Comparison of ENCODE assay signal across 9 cellular contexts in genomic region chrX:102517331-102517730, GRCh38. TPM values are rescaled to one million over a fixed set of nuclear protein-coding genes. Genes with fewer than 3 reads are reported as not detected.
DNase-seq lines count a peak whose midpoint lies in the region; ATAC-seq, FAIRE-seq and TF ChIP-seq lines count a peak whose summit lies in the region.
"Had no signal": no experiment of that assay in that cellular context is flagged by ENCODE, and none has a peak within 500 bp of the region (broad histone marks: within the 10 kb centered on the region; RNA-seq: fewer than 3 reads in every experiment).

No MANE protein-coding gene starts in this region.

- H3K36me3 ChIP-seq in left ventricle myocardium inferior (no peaks in the 10 kb centered on the region), heart left ventricle (no peaks in the 10 kb centered on the region)

- H3K27ac ChIP-seq in left ventricle myocardium inferior (replicated peaks) (no peak overlapping the region), heart left ventricle (no peak overlapping the region)

- no peaks in the 10 kb centered on the region for H3K9me3 ChIP-seq in left ventricle myocardium inferior (replicated peaks)
- peaks cover 0 to 7% (median 0%) of the 10 kb centered on the region in 12 donors for H3K9me3 ChIP-seq in heart left ventricle

- no peak for ATAC-seq in heart left ventricle
- ATAC-seq in GM19324 (IDR thresholded peaks at IDR 0.05; ENCODE audit: low FRiP score, unreplicated experiment), result no peak
- ATAC-seq in Right ventricle myocardium inferior, result no peak
- ATAC-seq in HG03045 (IDR thresholded peaks at IDR 0.05; ENCODE audit: unreplicated experiment), result no peak

- WGBS in heart left ventricle, 4 donors, result 42 to 59% (median 45%) methylated on average over 7 of the region's 7 CpGs

- TF ChIP-seq POLR2A in heart left ventricle (IDR thresholded peaks at IDR 0.05) (no peak), erythroblast (IDR thresholded peaks at IDR 0.05; ENCODE audit: low read length) (no peak)

- H3K4me3 ChIP-seq in left ventricle myocardium inferior (peak overlapping the region; percentile 65), heart left ventricle (peak overlapping the region in 4 of 12 donors; percentile 32 to 51 (median 42))

- FAIRE-seq in urothelium cell line (lab: Jason Lieb, UNC), result no peak

- H3K4me1 ChIP-seq in left ventricle myocardium inferior (peaks cover 8% of the 10 kb centered on the region), heart left ventricle (peaks cover 0 to 8% (median 0%) of the 10 kb centered on the region in 12 donors)

- H3K27me3 ChIP-seq in left ventricle myocardium inferior (ENCODE audit: low read depth) (peaks cover 31% of the 10 kb centered on the region), heart left ventricle (peaks cover 0 to 66% (median 0%) of the 10 kb centered on the region in 9 donors)

- DNase-seq in left ventricle myocardium inferior (no peak), heart left ventricle (no peak), NCI-H69 (lab: John Stamatoyannopoulos, UW) (peak; percentile 12), erythroblast (lab: John Stamatoyannopoulos, UW) (peak; percentile 2 to 12), urothelium cell line (ENCODE audit: low spot score) (peak; percentile 4), Right ventricle myocardium inferior (ENCODE audit: missing footprints) (no peak)

- peak; percentile 18 for TF ChIP-seq CTCF in left ventricle myocardium inferior (IDR thresholded peaks at IDR 0.05; ENCODE audit: borderline replicate concordance)
- peak in 2 of 12 donors; percentile 28 to 29 for TF ChIP-seq CTCF in heart left ventricle (IDR thresholded peaks at IDR 0.05)

- intact Hi-C loops in left ventricle myocardium inferior (cut with micrococcal nuclease), result no loop called here
- intact Hi-C loops in heart left ventricle (cut with DNase I), result no loop called here
- intact Hi-C loops in Right ventricle myocardium inferior (cut with DNase I), result loop anchor here (10.0 kb wide), 1 partner anchor 347 kb away; no protein-coding TSS in a partner anchor

RNA-seq across cellular contexts. Expression of gene TMSB15A, which starts 0.8 kb away (rescaled TPM):
- total RNA-seq in left ventricle myocardium inferior (not detected), heart left ventricle (1 to 10 TPM in 1 of 9 donors, under 1 TPM in 2, not detected in 6; 0.66 to 1.3 (median 0.79) TPM), Right ventricle myocardium inferior (0.62 TPM)
- polyA plus RNA-seq in heart left ventricle, result under 1 TPM; 0.12 to 0.34 TPM

RNA-seq across cellular contexts. Expression of gene TCP11X2, which starts 45.7 kb away (rescaled TPM):
- not detected for total RNA-seq in left ventricle myocardium inferior
- total RNA-seq in heart left ventricle, result not detected
- polyA plus RNA-seq in heart left ventricle, result not detected
- not detected for total RNA-seq in Right ventricle myocardium inferior
- total RNA-seq: pulmonary artery endothelial cell had no signal

Comparison
In these comparisons a context has a peak if more than half of its experiments do, and no peak if none do; other contexts are left out.
1. DNase-seq: peak in NCI-H69 (single experiment), erythroblast (2 of 2) and urothelium cell line (single experiment); none in left ventricle myocardium inferior (single experiment), heart left ventricle (0 of 5) and Right ventricle myocardium inferior (single experiment).